Comparison of ENCODE assay signal across 27 cellular contexts in genomic region chr10:71052261-71052660, GRCh38.
"Had no signal": no experiment of that assay in that cellular context is flagged by ENCODE, and none has a peak within 500 bp of the region (broad histone marks: within the 10 kb centered on the region; RNA-seq: fewer than 3 reads in every experiment).

No MANE protein-coding gene starts in this region.

- ATAC-seq: activated CD8-positive, alpha-beta T cell treated with anti-CD3 and anti-CD28 coated beads for 36 hours; activated T-cell treated with anti-CD3 and anti-CD28 coated beads, Interleukin-2, amount 50 U/mL, for 4 hours; activated T-helper 17 cell treated with anti-CD3 and anti-CD28 coated beads, Interleukin-2, amount 50 U/mL, for 72 hours; effector memory CD8-positive, alpha-beta T cell; left colon; psoas muscle had no signal

- H3K27me3 ChIP-seq: breast epithelium, dorsolateral prefrontal cortex had no signal

- H3K36me3 ChIP-seq: breast epithelium, thoracic aorta had no signal

- H3K4me3 ChIP-seq: breast epithelium, coronary artery, dorsolateral prefrontal cortex, psoas muscle, thoracic aorta had no signal

- H3K79me2 ChIP-seq: parathyroid adenoma had no signal

- H3K4me1 Mint-ChIP-seq: activated T-helper 17 cell treated with anti-CD3 and anti-CD28 coated beads, Interleukin-2, amount 50 U/mL, for 72 hours; naive B cell had no signal

- H3K9me3 ChIP-seq: breast epithelium, psoas muscle had no signal

- H3K27ac ChIP-seq: breast epithelium, coronary artery, dorsolateral prefrontal cortex, parathyroid adenoma, psoas muscle, thoracic aorta had no signal

- H3K9me3 Mint-ChIP-seq: activated CD8-positive, alpha-beta T cell treated with anti-CD3 and anti-CD28 coated beads for 36 hours; activated T-cell treated with anti-CD3 and anti-CD28 coated beads, Interleukin-2, amount 50 U/mL, for 4 hours; activated T-helper 17 cell treated with anti-CD3 and anti-CD28 coated beads, Interleukin-2, amount 50 U/mL, for 72 hours; effector memory CD8-positive, alpha-beta T cell had no signal

- H2AFZ ChIP-seq: parathyroid adenoma had no signal

- H3K4me3 Mint-ChIP-seq: activated CD8-positive, alpha-beta T cell treated with anti-CD3 and anti-CD28 coated beads for 36 hours; activated T-cell treated with anti-CD3 and anti-CD28 coated beads, Interleukin-2, amount 50 U/mL, for 4 hours; activated T-helper 17 cell treated with anti-CD3 and anti-CD28 coated beads, Interleukin-2, amount 50 U/mL, for 72 hours; effector memory CD8-positive, alpha-beta T cell; nephron progenitor cell had no signal

- DNase-seq: activated CD4-positive, alpha-beta T cell treated with anti-CD3 and anti-CD28 coated beads for 48 hours; activated CD8-positive, alpha-beta T cell treated with anti-CD3 and anti-CD28 coated beads for 36 hours; activated gamma-delta T cell treated with Interleukin-2 at 50 U/mL for 16 hours; activated naive CD4-positive, alpha-beta T cell treated with anti-CD3 and anti-CD28 coated beads, Interleukin-2, amount 50 U/mL, for 16 hours; activated T-cell treated with anti-CD3 and anti-CD28 coated beads, Interleukin-2, amount 50 U/mL, for 4 hours; amygdala; central memory CD4-positive, alpha-beta T cell; dorsolateral prefrontal cortex; effector memory CD8-positive, alpha-beta T cell; erythroblast; head of caudate nucleus; hippocampal formation; left colon; mammary epithelial cell; naive B cell; nephron progenitor cell; nucleus accumbens; psoas muscle; stimulated activated CD4-positive, alpha-beta T cell treated with anti-CD3 and anti-CD28 coated beads, Interleukin-15, amount 100 ng/mL, for 24 hours; stimulated activated CD4-positive, alpha-beta T cell treated with anti-CD3 and anti-CD28 coated beads, Interleukin-2, amount 100 ng/mL, for 24 hours; stimulated activated naive CD4-positive, alpha-beta T cell; trophoblast cell had no signal

- H3K4me1 ChIP-seq: breast epithelium, parathyroid adenoma, psoas muscle had no signal

- H3K27ac Mint-ChIP-seq: activated CD8-positive, alpha-beta T cell treated with anti-CD3 and anti-CD28 coated beads for 36 hours; activated T-helper 17 cell treated with anti-CD3 and anti-CD28 coated beads, Interleukin-2, amount 50 U/mL, for 72 hours; effector memory CD8-positive, alpha-beta T cell; naive B cell; nephron progenitor cell had no signal
